ENCODE assay signal across 17 cellular contexts in genomic region chr1:1334835-1335234, GRCh38. TPM values are rescaled to one million over a fixed set of nuclear protein-coding genes. Genes with fewer than 3 reads are reported as not detected.
"Had no signal": no experiment of that assay in that cellular context is flagged by ENCODE, and none has a peak within 500 bp of the region (broad histone marks: within the 10 kb centered on the region; RNA-seq: fewer than 3 reads in every experiment).

No MANE protein-coding gene starts in this region.

- H3K4me3 ChIP-seq: breast epithelium, esophagus muscularis mucosa, pancreas, stomach, thoracic aorta had no signal

- H3K27me3 ChIP-seq: breast epithelium, esophagus muscularis mucosa, pancreas, stomach had no signal

- H3K4me1 Mint-ChIP-seq: activated CD4-positive, alpha-beta T cell treated with anti-CD3 and anti-CD28 coated beads for 36 hours; activated naive CD8-positive, alpha-beta T cell treated with anti-CD3 and anti-CD28 coated beads, Interleukin-2, amount 10 ng/mL, durations not matched to agents 7 days and 5 days had no signal

- H3K4me1 ChIP-seq: pancreas had no signal

- DNase-seq: activated CD4-positive, alpha-beta T cell treated with anti-CD3 and anti-CD28 coated beads for 36 hours; activated CD8-positive, alpha-beta memory T cell treated with anti-CD3 and anti-CD28 coated beads, Interleukin-2, amount 50 U/mL, for 4 hours; activated CD8-positive, alpha-beta T cell treated with anti-CD3 and anti-CD28 coated beads for 36 hours; activated naive CD8-positive, alpha-beta T cell treated with anti-CD3 and anti-CD28 coated beads, Interleukin-2, amount 10 ng/mL, durations not matched to agents 7 days and 5 days; activated T-cell treated with anti-CD3 and anti-CD28 coated beads, Interleukin-2, amount 50 U/mL, for 72 hours; aorta; kidney; pancreas; stimulated activated CD4-positive, alpha-beta T cell treated with anti-CD3 and anti-CD28 coated beads, Interleukin-15, amount 100 ng/mL, for 24 hours; stimulated activated CD4-positive, alpha-beta T cell treated with anti-CD3 and anti-CD28 coated beads, Interleukin-4, amount 100 ng/mL, for 4 hours; stomach had no signal

- H3K27me3 Mint-ChIP-seq: activated CD4-positive, alpha-beta T cell treated with anti-CD3 and anti-CD28 coated beads for 36 hours; activated CD8-positive, alpha-beta T cell treated with anti-CD3 and anti-CD28 coated beads for 36 hours; activated naive CD8-positive, alpha-beta T cell treated with anti-CD3 and anti-CD28 coated beads, Interleukin-2, amount 10 ng/mL, durations not matched to agents 7 days and 5 days had no signal

- H3K9me3 Mint-ChIP-seq: activated CD8-positive, alpha-beta T cell treated with anti-CD3 and anti-CD28 coated beads for 36 hours; activated naive CD8-positive, alpha-beta T cell treated with anti-CD3 and anti-CD28 coated beads, Interleukin-2, amount 10 ng/mL, durations not matched to agents 7 days and 5 days; activated T-cell treated with anti-CD3 and anti-CD28 coated beads, Interleukin-2, amount 50 U/mL, for 72 hours; neural crest cell had no signal

- H3K9me3 ChIP-seq: breast epithelium, esophagus muscularis mucosa, pancreas, stomach, thoracic aorta had no signal

- H3K4me3 Mint-ChIP-seq: activated CD4-positive, alpha-beta T cell treated with anti-CD3 and anti-CD28 coated beads for 36 hours; activated CD8-positive, alpha-beta T cell treated with anti-CD3 and anti-CD28 coated beads for 36 hours; activated naive CD8-positive, alpha-beta T cell treated with anti-CD3 and anti-CD28 coated beads, Interleukin-2, amount 10 ng/mL, durations not matched to agents 7 days and 5 days; activated T-cell treated with anti-CD3 and anti-CD28 coated beads, Interleukin-2, amount 50 U/mL, for 72 hours; neural crest cell; T-helper 2 cell treated with Interferon-gamma antibody and Interleukin-4, amounts not matched to agents 5 μg/mL and 100 μg/mL, for 36 hours had no signal

- H3K36me3 Mint-ChIP-seq: activated naive CD8-positive, alpha-beta T cell treated with anti-CD3 and anti-CD28 coated beads, Interleukin-2, amount 10 ng/mL, durations not matched to agents 7 days and 5 days had no signal

- H3K36me3 ChIP-seq: breast epithelium had no signal

- ATAC-seq: activated CD4-positive, alpha-beta T cell treated with anti-CD3 and anti-CD28 coated beads for 36 hours; activated CD8-positive, alpha-beta T cell treated with anti-CD3 and anti-CD28 coated beads for 36 hours; activated T-cell treated with anti-CD3 and anti-CD28 coated beads, Interleukin-2, amount 50 U/mL, for 72 hours had no signal

- H3K27ac ChIP-seq: breast epithelium, esophagus muscularis mucosa, pancreas, stomach, thoracic aorta had no signal

- H3K27ac Mint-ChIP-seq: activated CD4-positive, alpha-beta T cell treated with anti-CD3 and anti-CD28 coated beads for 36 hours; activated CD8-positive, alpha-beta T cell treated with anti-CD3 and anti-CD28 coated beads for 36 hours; activated naive CD8-positive, alpha-beta T cell treated with anti-CD3 and anti-CD28 coated beads, Interleukin-2, amount 10 ng/mL, durations not matched to agents 7 days and 5 days; activated T-cell treated with anti-CD3 and anti-CD28 coated beads, Interleukin-2, amount 50 U/mL, for 72 hours; T-helper 2 cell treated with Interferon-gamma antibody and Interleukin-4, amounts not matched to agents 5 μg/mL and 100 μg/mL, for 36 hours had no signal

RNA-seq across cellular contexts. Expression of gene MXRA8, which starts 23.5 kb away (rescaled TPM):
- total RNA-seq: dermis microvascular lymphatic vessel endothelial cell had no signal
